ENCODE assay signal across 8 cellular contexts in genomic region chr19:39412100-39412866, GRCh38. TPM values are rescaled to one million over a fixed set of nuclear protein-coding genes. Genes with fewer than 3 reads are reported as not detected.
DNase-seq lines count a peak whose midpoint lies in the region; ATAC-seq and TF ChIP-seq lines count a peak whose summit lies in the region.

PLEKHG2 (plus strand) TSS chr19:39412669; CDS start chr19:39414087, 1,418 bp downstream.

- under 1% methylated on average over 60 of the region's 60 CpGs for WGBS in urinary bladder

- H3K27me3 Mint-ChIP-seq in T-helper 1 cell treated with Interleukin-12 subunit alpha and Interleukin-12 subunit beta and Interleukin-4 antibody, amounts not matched to agents 30 μg/mL and 1 μg/mL, for 36 hours (ENCODE audit: low read depth): no peaks in the 10 kb centered on the region
- H3K27me3 Mint-ChIP-seq in progenitor cell of endocrine pancreas: no peaks in the 10 kb centered on the region

- intact Hi-C loops in left cardiac atrium (cut with DNase I): loop anchor here in 1 of 2 donors (1.0 kb wide), 1 partner anchor 15 kb away; no protein-coding TSS in a partner anchor

- H3K4me1 Mint-ChIP-seq in T-helper 1 cell treated with Interleukin-12 subunit alpha and Interleukin-12 subunit beta and Interleukin-4 antibody, amounts not matched to agents 30 μg/mL and 1 μg/mL, for 36 hours (ENCODE audit: low read depth): peaks cover 36% of the 10 kb centered on the region
- H3K4me1 Mint-ChIP-seq in progenitor cell of endocrine pancreas (ENCODE audit: low read depth): peaks cover 41% of the 10 kb centered on the region

- H3K4me1 ChIP-seq in urinary bladder (ENCODE audit: insufficient read depth): no peaks in the 10 kb centered on the region

- peaks cover 22% of the 10 kb centered on the region for H3K36me3 Mint-ChIP-seq in T-helper 1 cell treated with Interleukin-12 subunit alpha and Interleukin-12 subunit beta and Interleukin-4 antibody, amounts not matched to agents 30 μg/mL and 1 μg/mL, for 36 hours (ENCODE audit: low read depth)
- H3K36me3 Mint-ChIP-seq in progenitor cell of endocrine pancreas (ENCODE audit: insufficient read depth): peaks cover 4% of the 10 kb centered on the region

- DNase-seq in GM13977 (ENCODE audit: low spot score): peak; percentile 99
- DNase-seq in NCI-H1694 (lab: John Stamatoyannopoulos, UW): peak; percentile 99
- DNase-seq in amniotic stem cell (lab: John Stamatoyannopoulos, UW): peak; percentile 99
- peak; percentile 97 for DNase-seq in left cardiac atrium
- peak; percentile 97 for DNase-seq in progenitor cell of endocrine pancreas (ENCODE audit: low spot score, unreplicated experiment)

- peak within 1 kb of the TSS; percentile 60 for H3K4me3 ChIP-seq in urinary bladder (ENCODE audit: low read depth, low read length)

- H3K36me3 ChIP-seq in urinary bladder (ENCODE audit: insufficient read depth): peaks cover 11% of the 10 kb centered on the region

- ATAC-seq in HG02884 (IDR thresholded peaks at IDR 0.05; ENCODE audit: unreplicated experiment) (peak; percentile 50), left cardiac atrium (peak; percentile 61 to 64)

- in situ Hi-C loops in GM13977 (cut with MboI; ENCODE audit: low pct_unique_long_range_greater_than_20kb, low sequenced_read_pairs, unreplicated experiment): no loop called here

- H3K27ac ChIP-seq in urinary bladder (ENCODE audit: low read depth): peak within 1 kb of the TSS; percentile 100

- H3K27ac Mint-ChIP-seq in T-helper 1 cell treated with Interleukin-12 subunit alpha and Interleukin-12 subunit beta and Interleukin-4 antibody, amounts not matched to agents 30 μg/mL and 1 μg/mL, for 36 hours: peak within 1 kb of the TSS; percentile 96
- peak within 1 kb of the TSS; percentile 96 for H3K27ac Mint-ChIP-seq in progenitor cell of endocrine pancreas

- peak; percentile 86 for TF ChIP-seq CTCF in GM13977 (IDR thresholded peaks at IDR 0.05; ENCODE audit: extremely low read depth, insufficient read depth, missing control alignments)
- TF ChIP-seq CTCF in progenitor cell of endocrine pancreas (IDR thresholded peaks at IDR 0.05; ENCODE audit: unreplicated experiment): peak; percentile 98

- peak within 1 kb of the TSS; percentile 91 for H3K4me3 Mint-ChIP-seq in T-helper 1 cell treated with Interleukin-12 subunit alpha and Interleukin-12 subunit beta and Interleukin-4 antibody, amounts not matched to agents 30 μg/mL and 1 μg/mL, for 36 hours
- H3K4me3 Mint-ChIP-seq in progenitor cell of endocrine pancreas (ENCODE audit: low read depth): peak within 1 kb of the TSS; percentile 98

- no peaks in the 10 kb centered on the region for H3K9me3 Mint-ChIP-seq in T-helper 1 cell treated with Interleukin-12 subunit alpha and Interleukin-12 subunit beta and Interleukin-4 antibody, amounts not matched to agents 30 μg/mL and 1 μg/mL, for 36 hours
- H3K9me3 Mint-ChIP-seq in progenitor cell of endocrine pancreas (ENCODE audit: low read depth): no peaks in the 10 kb centered on the region

RNA-seq across cellular contexts. Expression of gene PLEKHG2, which starts in this region (rescaled TPM):
- total RNA-seq in left cardiac atrium (10 to 100 TPM; 13.7 to 28.0 TPM), progenitor cell of endocrine pancreas (162 and 170 TPM in 2 replicates), urinary bladder (28.9 TPM)
- polyA plus RNA-seq in urinary bladder: 30.5 TPM

Comparison
In these comparisons a context has a peak if more than half of its experiments do, and no peak if none do; other contexts are left out.
1. Peak in every context shown above with its lines: DNase-seq, ATAC-seq, H3K4me3 ChIP-seq and H3K27ac ChIP-seq.